In the genomic region with DNA sequence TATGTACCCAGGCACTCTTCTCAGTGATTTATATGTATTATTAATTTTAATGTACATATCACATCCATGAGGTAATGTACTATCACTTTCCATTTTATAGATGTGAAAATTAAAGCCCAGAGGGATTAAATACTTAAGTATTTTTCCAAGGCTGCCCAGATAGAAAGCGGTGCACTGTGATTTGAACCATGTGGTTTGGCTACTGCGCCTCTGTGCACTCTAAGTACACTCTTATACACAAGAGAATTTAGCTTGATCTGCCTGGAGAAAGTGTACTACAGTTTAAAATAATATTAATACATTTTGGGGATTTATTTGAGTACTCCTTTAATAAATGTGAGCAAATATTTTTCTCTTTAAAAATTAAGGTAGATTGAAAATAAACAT, we compare ENCODE assay signal across 20 cellular contexts.
DNase-seq lines count a peak whose midpoint lies in the region; ATAC-seq and TF ChIP-seq lines count a peak whose summit lies in the region.
"Had no signal": no experiment of that assay in that cellular context is flagged by ENCODE, and none has a peak within 500 bp of the region (broad histone marks: within the 10 kb centered on the region; RNA-seq: fewer than 3 reads in every experiment).

No MANE protein-coding gene starts in this region.

- no peaks in the 10 kb centered on the region for H3K27me3 ChIP-seq in SJCRH30
- H3K27me3 ChIP-seq in foreskin keratinocyte, result no peaks in the 10 kb centered on the region
- H3K27me3 ChIP-seq: BE2C, MG63 had no signal

- intact Hi-C loops in sciatic nerve (cut with DNase I), result no loop called here

- H3K4me3 ChIP-seq in SJCRH30, result no peak overlapping the region
- H3K4me3 ChIP-seq: GM23338, MG63 had no signal

- DNase-seq in DMS79 (lab: John Stamatoyannopoulos, UW) (peak; percentile 6), SJCRH30 (no peak), foreskin keratinocyte (no peak), sciatic nerve (ENCODE audit: low spot score) (no peak), NOMO-1 treated with DMSO at 0.1 percent for 48 hours (lab: John Stamatoyannopoulos, UW; ENCODE audit: unreplicated experiment) (no peak), putamen (ENCODE audit: low spot score) (no peak), NCI-H2081 treated with DMSO at 0.1 percent for 48 hours (lab: John Stamatoyannopoulos, UW) (no peak)
- DNase-seq: ACHN; BE2C; CD4-positive, alpha-beta memory T cell; HFFc6; KG1; MG63; NCI-H1092 treated with DMSO at 0.1 percent for 48 hours; NCI-H1694 treated with DMSO at 0.1 percent for 48 hours; NCI-H510A; NCI-H82; SIG-M5 had no signal

- TF ChIP-seq CTCF in foreskin keratinocyte (conservative IDR thresholded peaks at IDR 0.05), result no peak

- no peaks in the 10 kb centered on the region for H3K9me3 ChIP-seq in SJCRH30 (replicated peaks)
- H3K9me3 ChIP-seq: BE2C, MG63 had no signal

- peaks cover 54% of the 10 kb centered on the region for H3K4me1 ChIP-seq in SJCRH30
- H3K4me1 ChIP-seq in foreskin keratinocyte, result peaks cover 52% of the 10 kb centered on the region
- H3K4me1 ChIP-seq: BE2C had no signal

- no peaks in the 10 kb centered on the region for H3K36me3 ChIP-seq in SJCRH30
- H3K36me3 ChIP-seq: BE2C, MG63 had no signal

- ATAC-seq in foreskin keratinocyte (no peak), sciatic nerve (peak; percentile 82), HG02981 (IDR thresholded peaks at IDR 0.05; ENCODE audit: unreplicated experiment) (no peak)
- ATAC-seq: GM23338 had no signal

- H3K27ac ChIP-seq in SJCRH30 (peak overlapping the region; percentile 94), foreskin keratinocyte (peak overlapping the region; percentile 76)
